11 cellular contexts compared by ENCODE assay signal in the genomic region with DNA sequence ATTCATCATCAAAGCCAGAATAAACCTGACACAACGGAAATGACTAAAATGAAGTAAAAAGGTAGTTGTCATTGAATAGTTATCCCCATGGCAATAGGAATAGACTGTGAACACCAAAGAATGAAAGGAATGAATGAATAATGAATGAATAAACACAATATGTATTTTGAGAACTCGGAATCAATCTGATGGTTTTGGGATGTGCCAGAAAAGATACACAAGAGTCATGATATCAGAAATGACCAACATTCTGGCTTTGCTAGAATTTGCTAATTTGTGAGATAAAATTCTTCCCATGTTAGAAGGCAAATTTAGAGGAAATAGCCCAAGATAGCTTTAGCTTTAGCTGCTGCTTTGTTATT.
DNase-seq lines count a peak whose midpoint lies in the region; ATAC-seq and TF ChIP-seq lines count a peak whose summit lies in the region.
"Had no signal": no experiment of that assay in that cellular context is flagged by ENCODE, and none has a peak within 500 bp of the region (broad histone marks: within the 10 kb centered on the region; RNA-seq: fewer than 3 reads in every experiment).

No MANE protein-coding gene starts in this region.

- peak; percentile 49 for ATAC-seq in PC-3
- ATAC-seq in HG02588 (IDR thresholded peaks at IDR 0.05; ENCODE audit: unreplicated experiment): no peak
- no peak for ATAC-seq in GM18498 (IDR thresholded peaks at IDR 0.05; ENCODE audit: unreplicated experiment)
- ATAC-seq: left colon had no signal

- H3F3A ChIP-seq in PC-3 (ENCODE audit: low read length, unreplicated experiment): peaks cover 8% of the 10 kb centered on the region
- no peaks in the 10 kb centered on the region for H3F3A ChIP-seq in neural progenitor cell (ENCODE audit: low read depth)

- H3K9me3 ChIP-seq in PC-3 (ENCODE audit: low read length): no peaks in the 10 kb centered on the region
- no peaks in the 10 kb centered on the region for H3K9me3 ChIP-seq in neural progenitor cell (ENCODE audit: low read depth)

- BruUV-seq in PC-3 (replicated peaks; lab: Mats Ljungman, UMichigan): no TSS peak

- peak; percentile 65 for DNase-seq in Daoy (ENCODE audit: low read depth)
- peak; percentile 79 for DNase-seq in PC-3
- no peak for DNase-seq in chondrocyte (ENCODE audit: low spot score)
- DNase-seq in neural progenitor cell (ENCODE audit: low spot score): no peak
- DNase-seq in iPS-NIHi7 (ENCODE audit: extremely low spot score): no peak
- no peak for DNase-seq in NCI-H187 treated with DMSO at 0.1 percent for 48 hours (lab: John Stamatoyannopoulos, UW)
- DNase-seq: dorsolateral prefrontal cortex, left colon had no signal

- H3K9me2 ChIP-seq in PC-3 (replicated peaks; ENCODE audit: low read length): no peaks in the 10 kb centered on the region

- H3K9ac ChIP-seq in PC-3 (ENCODE audit: low read length) (peak overlapping the region; percentile 80), neural progenitor cell (no peak overlapping the region)

- POLR2A ChIA-PET in PC-3 (lab: Charles Lee; ENCODE audit: unreplicated experiment): no interaction called here

- H3K9me3 Mint-ChIP-seq in chondrocyte (ENCODE audit: low read depth): no peaks in the 10 kb centered on the region
- H3K9me3 Mint-ChIP-seq in neural progenitor cell: no peaks in the 10 kb centered on the region
- H3K9me3 Mint-ChIP-seq: activated naive CD4-positive, alpha-beta T cell treated with anti-CD3 and anti-CD28 coated beads, Interleukin-2, amount 50 U/mL, for 24 hours had no signal

- intact Hi-C loops in PC-3 (cut with micrococcal nuclease): loop anchor here (1.0 to 5.0 kb wide), 5 partner anchors 10 to 898 kb away; partner anchors contain the start of gene CGAS

- H3K27me3 ChIP-seq in PC-3 (ENCODE audit: low read length) (no peaks in the 10 kb centered on the region), neural progenitor cell (no peaks in the 10 kb centered on the region)
- H3K27me3 ChIP-seq: dorsolateral prefrontal cortex had no signal

- TF ChIP-seq CTCF in PC-3 (conservative IDR thresholded peaks at IDR 0.05; ENCODE audit: low read depth, low read length) (no peak), chondrocyte (IDR thresholded peaks at IDR 0.05) (no peak), neural progenitor cell (IDR thresholded peaks at IDR 0.05) (no peak)

- H3K4me1 Mint-ChIP-seq in chondrocyte (ENCODE audit: low read depth): peaks cover 34% of the 10 kb centered on the region
- peaks cover 25% of the 10 kb centered on the region for H3K4me1 Mint-ChIP-seq in neural progenitor cell

- H3K27ac ChIP-seq in PC-3 (ENCODE audit: low read length) (peak overlapping the region; percentile 98), neural progenitor cell (no peak overlapping the region)
- H3K27ac ChIP-seq: dorsolateral prefrontal cortex had no signal

- H2AFZ ChIP-seq in PC-3 (ENCODE audit: low read length): no peak overlapping the region
- no peak overlapping the region for H2AFZ ChIP-seq in neural progenitor cell (replicated peaks)

- H3K4me3 ChIP-seq in PC-3 (ENCODE audit: low read length) (peak overlapping the region; percentile 15; the same call in 1 of the 2 replicates), neural progenitor cell (no peak overlapping the region)
- H3K4me3 ChIP-seq: dorsolateral prefrontal cortex had no signal

- H3K36me3 Mint-ChIP-seq in chondrocyte (ENCODE audit: low read depth): no peaks in the 10 kb centered on the region
- no peaks in the 10 kb centered on the region for H3K36me3 Mint-ChIP-seq in neural progenitor cell
- H3K36me3 Mint-ChIP-seq: activated naive CD4-positive, alpha-beta T cell treated with anti-CD3 and anti-CD28 coated beads, Interleukin-2, amount 50 U/mL, for 24 hours had no signal

- H3K79me2 ChIP-seq in PC-3 (ENCODE audit: low read length) (no peaks in the 10 kb centered on the region), neural progenitor cell (ENCODE audit: low read depth) (no peaks in the 10 kb centered on the region)

- H3K4me2 ChIP-seq in PC-3 (ENCODE audit: low read length): peak overlapping the region; percentile 77
- H3K4me2 ChIP-seq in neural progenitor cell: no peak overlapping the region

- H3K27me3 Mint-ChIP-seq in chondrocyte (ENCODE audit: low read depth) (no peaks in the 10 kb centered on the region), neural progenitor cell (ENCODE audit: insufficient read depth, low read depth) (no peaks in the 10 kb centered on the region)
- H3K27me3 Mint-ChIP-seq: activated naive CD4-positive, alpha-beta T cell treated with anti-CD3 and anti-CD28 coated beads, Interleukin-2, amount 50 U/mL, for 24 hours had no signal

- no peaks in the 10 kb centered on the region for H4K20me1 ChIP-seq in PC-3 (ENCODE audit: low read length)
- H4K20me1 ChIP-seq in neural progenitor cell (ENCODE audit: low read depth): no peaks in the 10 kb centered on the region

- no peak overlapping the region for H3K4me3 Mint-ChIP-seq in chondrocyte (ENCODE audit: unreplicated experiment)
- H3K4me3 Mint-ChIP-seq in neural progenitor cell: no peak overlapping the region
- H3K4me3 Mint-ChIP-seq: activated naive CD4-positive, alpha-beta T cell treated with anti-CD3 and anti-CD28 coated beads, Interleukin-2, amount 50 U/mL, for 24 hours had no signal

- CTCF ChIA-PET in PC-3 (lab: Charles Lee): no interaction called here

- H3K36me3 ChIP-seq in PC-3 (ENCODE audit: low read depth, low read length) (no peaks in the 10 kb centered on the region), neural progenitor cell (no peaks in the 10 kb centered on the region)

- H3K27ac Mint-ChIP-seq in chondrocyte (ENCODE audit: unreplicated experiment) (peak overlapping the region; percentile 90), neural progenitor cell (peak overlapping the region; percentile 88)

- H3K4me1 ChIP-seq in PC-3 (ENCODE audit: insufficient read depth, low read length): peaks cover 57% of the 10 kb centered on the region
- H3K4me1 ChIP-seq in neural progenitor cell: no peaks in the 10 kb centered on the region

Comparison
In these comparisons a context has a peak if more than half of its experiments do, and no peak if none do; other contexts are left out.
1. DNase-seq: peak in Daoy (single experiment) and PC-3 (single experiment); none in chondrocyte (single experiment), neural progenitor cell (single experiment), iPS-NIHi7 (single experiment) and NCI-H187 treated with DMSO at 0.1 percent for 48 hours (single experiment).